ENCODE assay signal across 9 cellular contexts in the genomic region with DNA sequence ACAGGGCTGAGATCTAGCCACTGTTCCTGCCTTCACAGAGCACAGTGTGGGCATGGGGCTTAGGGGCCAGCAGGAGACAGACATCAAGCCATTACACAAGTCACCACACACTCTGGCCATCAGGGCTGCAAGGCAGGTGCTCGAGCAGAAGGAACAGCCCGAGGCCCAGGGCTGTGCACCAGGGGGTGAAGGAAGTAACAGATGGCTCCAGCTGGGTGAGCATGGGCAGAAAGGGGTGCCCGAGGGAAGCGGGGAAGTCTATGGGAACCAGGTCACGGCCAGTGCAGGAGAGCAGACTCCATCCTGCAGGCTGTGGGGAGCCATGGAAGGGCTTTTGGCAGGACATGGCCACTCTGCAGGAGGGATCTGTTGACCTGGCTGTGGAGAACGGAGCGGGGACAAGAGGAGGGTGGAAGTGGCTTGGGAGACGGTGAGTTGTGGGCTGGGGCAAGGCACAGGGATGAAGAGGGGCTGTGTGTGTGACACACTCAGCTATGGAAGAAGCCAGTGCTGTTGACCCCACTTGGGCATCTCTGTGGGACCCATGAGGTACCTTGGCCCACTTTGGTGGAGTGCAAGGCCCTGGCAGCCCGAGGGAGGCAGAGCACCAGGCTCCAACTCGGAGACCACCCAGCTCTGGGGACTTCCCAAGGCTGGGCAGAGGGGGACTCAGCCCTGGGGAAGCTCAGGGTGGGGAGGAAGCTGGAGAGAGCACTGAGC. TPM values are rescaled to one million over a fixed set of nuclear protein-coding genes. Genes with fewer than 3 reads are reported as not detected.
A peak's percentile ranks its signal among the peaks of the same experiment; 100 is the strongest.
DNase-seq lines count a peak whose midpoint lies in the region; TF ChIP-seq lines count a peak whose summit lies in the region.
"Had no signal": no experiment of that assay in that cellular context is flagged by ENCODE, and none has a peak within 500 bp of the region (broad histone marks: within the 10 kb centered on the region; RNA-seq: fewer than 3 reads in every experiment).

No MANE protein-coding gene starts in this region.

- no peaks in the 10 kb centered on the region for H3K9me3 ChIP-seq in fibroblast of lung (ENCODE audit: control insufficient read depth, insufficient read depth, low read depth, low read length)

- no peak for TF ChIP-seq CTCF in fibroblast of lung (conservative IDR thresholded peaks at IDR 0.05 in 1 of 2, IDR thresholded peaks at IDR 0.05 in 1 of 2; ENCODE audit: low read depth in 1 of 2, low read length in 2 of 2)

- peak overlapping the region; percentile 99 for H3K27ac ChIP-seq in fibroblast of lung (ENCODE audit: insufficient read depth, low read length)
- peak overlapping the region in 20 of 21 experiments; percentile 27 to 100 (median 96) for H3K27ac ChIP-seq in skin epidermis

- H3K4me2 ChIP-seq in fibroblast of lung (ENCODE audit: extremely low read depth, insufficient read depth, low read length), result peak overlapping the region; percentile 46

- H4K20me1 ChIP-seq in fibroblast of lung (ENCODE audit: control insufficient read depth, extremely low read depth, insufficient read depth, low read length), result no peaks in the 10 kb centered on the region

- H3K4me1 ChIP-seq in fibroblast of lung (ENCODE audit: control insufficient read depth, extremely low read depth, insufficient read depth, low read length), result peaks cover 59% of the 10 kb centered on the region

- H3K9ac ChIP-seq in fibroblast of lung (ENCODE audit: insufficient read depth, low read length), result peak overlapping the region; percentile 52

- H3K36me3 ChIP-seq in fibroblast of lung (ENCODE audit: control insufficient read depth, insufficient read depth, low read length), result peaks cover 8% of the 10 kb centered on the region

- peak; percentile 95 for DNase-seq in RPMI7951 (ENCODE audit: low read depth)
- DNase-seq in fibroblast of lung (ENCODE audit: low read depth in 2 of 2), result peak in 1 of 2 donors; percentile 17
- no peak for DNase-seq in foreskin melanocyte
- no peak for DNase-seq in NCI-H2227 treated with DMSO at 0.1 percent for 48 hours (lab: John Stamatoyannopoulos, UW)
- no peak for DNase-seq in RPMI8226
- no peak for DNase-seq in stimulated activated CD4-positive, alpha-beta T cell treated with anti-CD3 and anti-CD28 coated beads, Interleukin-4, amount 100 ng/mL, for 4 hours
- DNase-seq: activated T-cell treated with anti-CD3 and anti-CD28 coated beads, Interleukin-2, amount 50 U/mL, for 48 hours had no signal

- no peak overlapping the region for H2AFZ ChIP-seq in fibroblast of lung (ENCODE audit: low read length)

- H3K4me3 ChIP-seq in fibroblast of lung (replicated peaks in 1 of 4; ENCODE audit: control extremely low read depth in 1 of 4, insufficient read depth in 1 of 4, low read depth in 3 of 4, low read length in 4 of 4) (peak overlapping the region in 1 of 4 experiments; percentile 14), skin epidermis (no peak overlapping the region)

- peaks cover 57% of the 10 kb centered on the region for H3K79me2 ChIP-seq in fibroblast of lung (ENCODE audit: control insufficient read depth, insufficient read depth, low read length)

- peak; percentile 15 for TF ChIP-seq POLR2A in GM19193 (IDR thresholded peaks at IDR 0.05; ENCODE audit: extremely low read depth, insufficient read depth, insufficient read length)

- H3K27me3 ChIP-seq in fibroblast of lung (ENCODE audit: control insufficient read depth, insufficient read depth, low read length), result no peaks in the 10 kb centered on the region

RNA-seq across cellular contexts. Expression of a gene that starts 3.6 kb away (rescaled TPM):
- 31.1 and 37.5 TPM in 2 replicates for total RNA-seq in RPMI7951 (2014; rRNA removed; shearing (Covaris generic))
- 18.0 and 26.6 TPM in 2 replicates for total RNA-seq in fibroblast of lung
- polyA plus RNA-seq in fibroblast of lung, result 27.6 and 57.2 TPM in 2 replicates
- polyA plus RNA-seq in fibroblast of lung (2012), result 46.7 and 99.2 TPM in 2 replicates
- 68.3 and 159 TPM in 2 replicates for polyA minus RNA-seq in fibroblast of lung (ENCODE audit: low replicate concordance)

RNA-seq across cellular contexts. Expression of a gene that starts 4.0 kb away (rescaled TPM):
- 405 and 548 TPM in 2 replicates for total RNA-seq in RPMI7951 (2014; rRNA removed; shearing (Covaris generic))
- total RNA-seq in fibroblast of lung, result 155 and 300 TPM in 2 replicates
- 130 and 275 TPM in 2 replicates for polyA plus RNA-seq in fibroblast of lung
- 329 and 696 TPM in 2 replicates for polyA plus RNA-seq in fibroblast of lung (2012)
- polyA minus RNA-seq in fibroblast of lung (ENCODE audit: low replicate concordance), result 60.5 and 98.3 TPM in 2 replicates

RNA-seq across cellular contexts. Expression of a gene that starts 15.1 kb away (rescaled TPM):
- 158 and 232 TPM in 2 replicates for total RNA-seq in RPMI7951 (2014; rRNA removed; shearing (Covaris generic))
- 7.4 and 8.8 TPM in 2 replicates for total RNA-seq in fibroblast of lung
- polyA plus RNA-seq in fibroblast of lung, result 3.5 and 26.9 TPM in 2 replicates
- polyA plus RNA-seq in fibroblast of lung (2012), result 27.4 and 167 TPM in 2 replicates
- polyA minus RNA-seq in fibroblast of lung (ENCODE audit: low replicate concordance), result 54.5 and 239 TPM in 2 replicates

RNA-seq across cellular contexts. Expression of a gene that starts 24.8 kb away (rescaled TPM):
- 34.7 and 61.6 TPM in 2 replicates for total RNA-seq in RPMI7951 (2014; rRNA removed; shearing (Covaris generic))
- 83.7 and 118 TPM in 2 replicates for total RNA-seq in fibroblast of lung
- 18.1 and 20.6 TPM in 2 replicates for polyA plus RNA-seq in fibroblast of lung
- polyA plus RNA-seq in fibroblast of lung (2012), result 78.4 and 153 TPM in 2 replicates
- polyA minus RNA-seq in fibroblast of lung (ENCODE audit: low replicate concordance), result 6.7 and 7.7 TPM in 2 replicates

RNA-seq across cellular contexts. Expression of a gene that starts 27.0 kb away (rescaled TPM):
- total RNA-seq in RPMI7951 (2014; rRNA removed; shearing (Covaris generic)), result 141 and 145 TPM in 2 replicates
- total RNA-seq in fibroblast of lung, result 134 and 168 TPM in 2 replicates
- 81.0 and 132 TPM in 2 replicates for polyA plus RNA-seq in fibroblast of lung
- polyA plus RNA-seq in fibroblast of lung (2012), result 102 and 166 TPM in 2 replicates
- polyA minus RNA-seq in fibroblast of lung (ENCODE audit: low replicate concordance), result 125 and 200 TPM in 2 replicates

Comparison
In these comparisons a context has a peak if more than half of its experiments do, and no peak if none do; other contexts are left out.
1. RNA of a gene that starts 15.1 kb away (total RNA-seq): 158 to 232 TPM in RPMI7951; 7.4 to 8.8 TPM in fibroblast of lung; every median in the first group is over 10 times any median in the second.